ENCODE assay signal across 14 cellular contexts in genomic region chr5:73903169-73903568, GRCh38.
"Had no signal": no experiment of that assay in that cellular context is flagged by ENCODE, and none has a peak within 500 bp of the region (broad histone marks: within the 10 kb centered on the region; RNA-seq: fewer than 3 reads in every experiment).

No MANE protein-coding gene starts in this region.

- ATAC-seq: foreskin keratinocyte; naive thymus-derived CD4-positive, alpha-beta T cell; stimulated activated naive CD8-positive, alpha-beta T cell treated with anti-CD3 and anti-CD28 coated beads, Interleukin-15, Interleukin-2, amounts not matched to agents 100 U/mL and 50 U/mL, for 24 hours had no signal

- H3K9ac ChIP-seq: neural progenitor cell had no signal

- H3K27ac ChIP-seq: foreskin keratinocyte, lower lobe of right lung, neural progenitor cell, thyroid gland had no signal

- H3K27me3 ChIP-seq: foreskin keratinocyte, neural progenitor cell, thyroid gland had no signal

- H3K4me2 ChIP-seq: neural progenitor cell had no signal

- H3K36me3 ChIP-seq: neural progenitor cell, thyroid gland had no signal

- H3K4me3 ChIP-seq: lower lobe of right lung, neural progenitor cell, thyroid gland had no signal

- H3K4me1 ChIP-seq: neural progenitor cell had no signal

- DNase-seq: activated CD4-positive, alpha-beta memory T cell treated with anti-CD3 and anti-CD28 coated beads for 36 hours; activated CD4-positive, alpha-beta T cell treated with anti-CD3 and anti-CD28 coated beads for 48 hours; activated naive CD4-positive, alpha-beta T cell treated with Interleukin-2 at 50 U/mL for 16 hours; activated naive CD8-positive, alpha-beta T cell treated with anti-CD3 and anti-CD28 coated beads for 36 hours; effector CD8-positive, alpha-beta T cell; lower lobe of right lung; stimulated activated CD4-positive, alpha-beta T cell treated with anti-CD3 and anti-CD28 coated beads, Interleukin-12 subunit alpha, Interleukin-12 subunit beta, amount 100 ng/mL, for 4 hours; stimulated activated CD4-positive, alpha-beta T cell treated with anti-CD3 and anti-CD28 coated beads, Interleukin-4, amount 100 ng/mL, for 4 hours; stimulated activated naive CD8-positive, alpha-beta T cell treated with anti-CD3 and anti-CD28 coated beads, Interleukin-15, Interleukin-2, amounts not matched to agents 100 U/mL and 50 U/mL, for 24 hours; T1000; thyroid gland had no signal
